Comparison of ENCODE assay signal across 7 cellular contexts in the genomic region with DNA sequence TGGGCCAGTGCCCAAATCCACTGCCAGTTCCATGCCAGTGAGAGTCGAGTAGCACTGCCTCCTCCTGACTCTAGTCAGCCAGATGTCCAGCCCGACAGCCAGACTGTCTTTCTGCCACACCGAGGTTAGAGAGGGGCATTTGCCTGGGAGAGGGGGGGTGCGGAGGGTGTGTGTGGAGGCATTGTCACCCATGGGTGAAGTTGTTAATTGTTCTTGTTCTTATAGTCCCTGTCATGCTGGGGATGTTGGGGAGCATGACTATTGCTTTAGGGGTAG.
DNase-seq lines count a peak whose midpoint lies in the region; ATAC-seq lines count a peak whose summit lies in the region.

No MANE protein-coding gene starts in this region.

- no peak overlapping the region for H3K27ac ChIP-seq in HUES48 (ENCODE audit: low read depth, low read length)

- peaks cover 15% of the 10 kb centered on the region for H3K4me1 ChIP-seq in HUES48 (ENCODE audit: control insufficient read depth, insufficient read depth, low read length)

- H3K27ac Mint-ChIP-seq in activated naive CD8-positive, alpha-beta T cell = peak overlapping the region; percentile 91
- H3K27ac Mint-ChIP-seq in stimulated activated naive B cell treated with anti-CD40 and anti-IgM and Interleukin-4, amounts not matched to agents 10 μg/mL and 1 μg/mL and 100 μg/mL, for 72 hours = peak overlapping the region; percentile 96

- H3K4me1 Mint-ChIP-seq in activated naive CD8-positive, alpha-beta T cell (ENCODE audit: low read depth) = peaks cover 48% of the 10 kb centered on the region
- H3K4me1 Mint-ChIP-seq in stimulated activated naive B cell treated with anti-CD40 and anti-IgM and Interleukin-4, amounts not matched to agents 10 μg/mL and 1 μg/mL and 100 μg/mL, for 72 hours = peaks cover 41 to 59% of the 10 kb centered on the region in 2 donors

- H3K9me3 ChIP-seq in HUES48 (ENCODE audit: control insufficient read depth, insufficient read depth, low read length) = no peaks in the 10 kb centered on the region
- no peaks in the 10 kb centered on the region for H3K9me3 ChIP-seq in iPS-18c (ENCODE audit: control insufficient read depth, insufficient read depth, low read length)

- H3K9ac ChIP-seq in HUES48 (ENCODE audit: low read depth, low read length) = no peak overlapping the region

- H3K4me3 Mint-ChIP-seq in activated naive CD8-positive, alpha-beta T cell = peak overlapping the region; percentile 96
- peak overlapping the region; percentile 94 to 95 for H3K4me3 Mint-ChIP-seq in stimulated activated naive B cell treated with anti-CD40 and anti-IgM and Interleukin-4, amounts not matched to agents 10 μg/mL and 1 μg/mL and 100 μg/mL, for 72 hours

- H3K36me3 ChIP-seq in HUES48 (ENCODE audit: control insufficient read depth, insufficient read depth, low read length) = peaks cover 44% of the 10 kb centered on the region

- H3K27me3 ChIP-seq in HUES48 (ENCODE audit: control insufficient read depth, insufficient read depth, low read length) = no peaks in the 10 kb centered on the region

- ATAC-seq in stimulated activated naive B cell treated with anti-CD40 and anti-IgM and Interleukin-4, amounts not matched to agents 10 μg/mL and 1 μg/mL and 100 μg/mL, for 72 hours (replicated peaks) = no peak

- H3K27me3 Mint-ChIP-seq in activated naive CD8-positive, alpha-beta T cell = no peaks in the 10 kb centered on the region
- no peaks in the 10 kb centered on the region for H3K27me3 Mint-ChIP-seq in stimulated activated naive B cell treated with anti-CD40 and anti-IgM and Interleukin-4, amounts not matched to agents 10 μg/mL and 1 μg/mL and 100 μg/mL, for 72 hours

- no peaks in the 10 kb centered on the region for H3K9me3 Mint-ChIP-seq in activated naive CD8-positive, alpha-beta T cell (ENCODE audit: low read depth)
- H3K9me3 Mint-ChIP-seq in stimulated activated naive B cell treated with anti-CD40 and anti-IgM and Interleukin-4, amounts not matched to agents 10 μg/mL and 1 μg/mL and 100 μg/mL, for 72 hours = no peaks in the 10 kb centered on the region

- H3K4me3 ChIP-seq in HUES48 (ENCODE audit: low read depth, low read length) (peak overlapping the region; percentile 95), iPS-18c (ENCODE audit: insufficient read depth, low read depth, low read length) (peak overlapping the region; percentile 94)

- no peak for DNase-seq in stimulated activated naive B cell treated with anti-CD40 and anti-IgM and Interleukin-4, amounts not matched to agents 10 μg/mL and 1 μg/mL and 100 μg/mL, for 72 hours
- no peak for DNase-seq in NCI-H446 treated with DMSO at 0.1 percent for 48 hours (lab: John Stamatoyannopoulos, UW)
- no peak for DNase-seq in NCI-H748 (lab: John Stamatoyannopoulos, UW; ENCODE audit: unreplicated experiment)
- no peak for DNase-seq in NCI-H1417 treated with DMSO at 0.1 percent for 48 hours (lab: John Stamatoyannopoulos, UW)

- H3K36me3 Mint-ChIP-seq in activated naive CD8-positive, alpha-beta T cell = peaks cover 10% of the 10 kb centered on the region
- H3K36me3 Mint-ChIP-seq in stimulated activated naive B cell treated with anti-CD40 and anti-IgM and Interleukin-4, amounts not matched to agents 10 μg/mL and 1 μg/mL and 100 μg/mL, for 72 hours = peaks cover 29 to 47% of the 10 kb centered on the region in 2 donors
